ENCODE assay signal across 18 cellular contexts in genomic region chr9:79222483-79222882, GRCh38.
"Had no signal": no experiment of that assay in that cellular context is flagged by ENCODE, and none has a peak within 500 bp of the region (broad histone marks: within the 10 kb centered on the region; RNA-seq: fewer than 3 reads in every experiment).

No MANE protein-coding gene starts in this region.

- H3K9me3 Mint-ChIP-seq: T-helper 1 cell treated with Interleukin-12 subunit alpha and Interleukin-12 subunit beta and Interleukin-4 antibody, amounts not matched to agents 30 μg/mL and 1 μg/mL, for 36 hours had no signal

- H3K27ac Mint-ChIP-seq: activated naive CD4-positive, alpha-beta T cell treated with anti-CD3 and anti-CD28 coated beads, Interleukin-2, amount 50 U/mL, for 72 hours; brain; immature natural killer cell; mesothelial cell of epicardium; nephron; T-helper 1 cell treated with Interleukin-12 subunit alpha and Interleukin-12 subunit beta and Interleukin-4 antibody, amounts not matched to agents 30 μg/mL and 1 μg/mL, for 36 hours had no signal

- H3K4me3 Mint-ChIP-seq: brain; immature natural killer cell; mesothelial cell of epicardium; nephron; T-helper 1 cell treated with Interleukin-12 subunit alpha and Interleukin-12 subunit beta and Interleukin-4 antibody, amounts not matched to agents 30 μg/mL and 1 μg/mL, for 36 hours had no signal

- H3K36me3 ChIP-seq: heart right ventricle, spleen had no signal

- H2AFZ ChIP-seq: parathyroid adenoma had no signal

- H3K79me2 ChIP-seq: parathyroid adenoma had no signal

- H3K4me1 ChIP-seq: heart right ventricle, parathyroid adenoma, spleen had no signal

- H3K9me3 ChIP-seq: spleen had no signal

- H3K9ac ChIP-seq: parathyroid adenoma had no signal

- H3K27ac ChIP-seq: coronary artery, heart right ventricle, parathyroid adenoma, spleen, VCaP had no signal

- H3K36me3 Mint-ChIP-seq: activated naive CD4-positive, alpha-beta T cell treated with anti-CD3 and anti-CD28 coated beads, Interleukin-2, amount 50 U/mL, for 72 hours; brain; immature natural killer cell; mesothelial cell of epicardium had no signal

- ATAC-seq: activated naive CD4-positive, alpha-beta T cell treated with anti-CD3 and anti-CD28 coated beads, Interleukin-2, amount 50 U/mL, for 72 hours; heart right ventricle; left cardiac atrium; sciatic nerve had no signal

- H3K4me3 ChIP-seq: coronary artery, heart right ventricle, spleen had no signal

- H3K4me1 Mint-ChIP-seq: brain, immature natural killer cell, mesothelial cell of epicardium, nephron had no signal

- DNase-seq: activated CD4-positive, alpha-beta T cell treated with anti-CD3 and anti-CD28 coated beads, Interleukin-2, amount 50 U/mL, for 1 hour; activated CD4-positive, CD25-positive, alpha-beta regulatory T cell treated with anti-CD3 and anti-CD28 coated beads, Interleukin-2, amount 50 U/mL, for 72 hours; activated gamma-delta T cell treated with Interleukin-2 at 50 U/mL for 16 hours; amygdala; heart right ventricle; immature natural killer cell; left cardiac atrium; spleen; stimulated activated naive CD4-positive, alpha-beta T cell had no signal

- H3K27me3 ChIP-seq: heart right ventricle, spleen had no signal
